2 cellular contexts compared by ENCODE assay signal in genomic region chr19:54021932-54022331, GRCh38.
TF ChIP-seq lines count a peak whose summit lies in the region.

No MANE protein-coding gene starts in this region.

TF ChIP-seq in A549, 52 proteins besides CTCF, POLR2A, EP300 and RAD21:
- TF ChIP-seq EHF (CRISPR knock-in tag; IDR thresholded peaks at IDR 0.05) (no peak), SREBF2 (IDR thresholded peaks at IDR 0.05) (no peak), POLR2AphosphoS2 (conservative IDR thresholded peaks at IDR 0.05; ENCODE audit: low read length) (no peak), RNF2 (IDR thresholded peaks at IDR 0.05; ENCODE audit: borderline replicate concordance, low read depth) (no peak), EHMT2 (IDR thresholded peaks at IDR 0.05; ENCODE audit: low read depth) (no peak), GATA3 (IDR thresholded peaks at IDR 0.05; ENCODE audit: borderline replicate concordance) (no peak), KDM5A (IDR thresholded peaks at IDR 0.05) (no peak)

TF ChIP-seq in H1, 55 proteins besides CTCF, POLR2A, EP300 and RAD21:
- TF ChIP-seq SRF (IDR thresholded peaks at IDR 0.05; ENCODE audit: low read depth, low read length) (no peak), CEBPB (IDR thresholded peaks at IDR 0.05; ENCODE audit: low read depth, low read length) (no peak), KDM5A (IDR thresholded peaks at IDR 0.05; ENCODE audit: low read length) (no peak), KDM1A (IDR thresholded peaks at IDR 0.05; ENCODE audit: borderline replicate concordance, low read length) (no peak), BCL11A (IDR thresholded peaks at IDR 0.05; ENCODE audit: low read depth in 2 of 2, low read length in 2 of 2) (no peak), CTBP2 (IDR thresholded peaks at IDR 0.05; ENCODE audit: borderline replicate concordance, insufficient read depth, insufficient read length, low read length) (no peak), RXRA (IDR thresholded peaks at IDR 0.05; ENCODE audit: insufficient read depth, low read depth, low read length) (no peak), CBX5 (IDR thresholded peaks at IDR 0.05; ENCODE audit: low read depth, low read length) (no peak), SAP30 (IDR thresholded peaks at IDR 0.05; ENCODE audit: insufficient read depth, insufficient replicate concordance, low read length) (no peak), E2F6 (IDR thresholded peaks at IDR 0.05) (no peak), JUND (IDR thresholded peaks at IDR 0.05; ENCODE audit: low read length) (no peak)
- TF ChIP-seq, protein P1, sequence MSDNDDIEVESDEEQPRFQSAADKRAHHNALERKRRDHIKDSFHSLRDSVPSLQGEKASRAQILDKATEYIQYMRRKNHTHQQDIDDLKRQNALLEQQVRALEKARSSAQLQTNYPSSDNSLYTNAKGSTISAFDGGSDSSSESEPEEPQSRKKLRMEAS (IDR thresholded peaks at IDR 0.05): no peak
